Comparison of ENCODE assay signal across 7 cellular contexts in genomic region chr19:45499196-45500180, GRCh38. TPM values are rescaled to one million over a fixed set of nuclear protein-coding genes. Genes with fewer than 3 reads are reported as not detected.
DNase-seq lines count a peak whose midpoint lies in the region; ATAC-seq and TF ChIP-seq lines count a peak whose summit lies in the region.
"Had no signal": no experiment of that assay in that cellular context is flagged by ENCODE, and none has a peak within 500 bp of the region (broad histone marks: within the 10 kb centered on the region; RNA-seq: fewer than 3 reads in every experiment).

No MANE protein-coding gene starts in this region.

- DNase-seq in HK-2 (ENCODE audit: unreplicated experiment) = peak; percentile 59
- DNase-seq in heart right ventricle = peak in 1 of 2 donors; percentile 45
- no peak for DNase-seq in stimulated activated naive B cell treated with anti-CD40 and anti-IgM and Interleukin-4, amounts not matched to agents 10 μg/mL and 1 μg/mL and 100 μg/mL, for 72 hours

- peaks cover 34 to 55% of the 10 kb centered on the region in 2 donors for H3K4me1 Mint-ChIP-seq in stimulated activated naive B cell treated with anti-CD40 and anti-IgM and Interleukin-4, amounts not matched to agents 10 μg/mL and 1 μg/mL and 100 μg/mL, for 72 hours

- H3K36me3 Mint-ChIP-seq in stimulated activated naive B cell treated with anti-CD40 and anti-IgM and Interleukin-4, amounts not matched to agents 10 μg/mL and 1 μg/mL and 100 μg/mL, for 72 hours = peaks cover 9 to 13% of the 10 kb centered on the region in 2 donors

- H3K27ac ChIP-seq in heart right ventricle = peak overlapping the region in 1 of 10 donors; percentile 44
- H3K27ac ChIP-seq: tibial nerve had no signal

- TF ChIP-seq CTCF in heart right ventricle (IDR thresholded peaks at IDR 0.05) = no peak

- peaks cover 0 to 44% (median 24%) of the 10 kb centered on the region in 7 donors for H3K27me3 ChIP-seq in heart right ventricle

- H3K27ac Mint-ChIP-seq in stimulated activated naive B cell treated with anti-CD40 and anti-IgM and Interleukin-4, amounts not matched to agents 10 μg/mL and 1 μg/mL and 100 μg/mL, for 72 hours = peak overlapping the region; percentile 7

- H3K36me3 ChIP-seq in heart right ventricle = no peaks in the 10 kb centered on the region
- H3K36me3 ChIP-seq: tibial nerve had no signal

- H3K4me3 ChIP-seq in heart right ventricle = peak overlapping the region in 7 of 10 donors; percentile 2 to 43 (median 18)

- peaks cover 13 to 21% of the 10 kb centered on the region in 2 donors for H3K27me3 Mint-ChIP-seq in stimulated activated naive B cell treated with anti-CD40 and anti-IgM and Interleukin-4, amounts not matched to agents 10 μg/mL and 1 μg/mL and 100 μg/mL, for 72 hours

- intact Hi-C loops in heart right ventricle (cut with DNase I) = loop anchor here in 3 of 10 donors (10.0 kb wide), 1 partner anchor 145 kb away; no protein-coding TSS in a partner anchor

- peak; percentile 25 to 37 for ATAC-seq in activated CD4-positive, CD25-positive, alpha-beta regulatory T cell treated with anti-CD3 and anti-CD28 coated beads, Interleukin-2, amount 50 U/mL, for 24 hours
- ATAC-seq in heart right ventricle (peak in 2 of 8 donors; percentile 2 to 29), HG02763 (IDR thresholded peaks at IDR 0.05; ENCODE audit: unreplicated experiment) (no peak), GM21737 (IDR thresholded peaks at IDR 0.05; ENCODE audit: unreplicated experiment) (no peak)
- peak; percentile 34 to 41 for ATAC-seq in stimulated activated naive B cell treated with anti-CD40 and anti-IgM and Interleukin-4, amounts not matched to agents 10 μg/mL and 1 μg/mL and 100 μg/mL, for 72 hours (replicated peaks)

- H3K9me3 Mint-ChIP-seq in stimulated activated naive B cell treated with anti-CD40 and anti-IgM and Interleukin-4, amounts not matched to agents 10 μg/mL and 1 μg/mL and 100 μg/mL, for 72 hours = peaks cover 0 to 4% of the 10 kb centered on the region in 2 donors

- H3K4me1 ChIP-seq in heart right ventricle = peaks cover 4 to 62% (median 34%) of the 10 kb centered on the region in 9 donors

- peak overlapping the region; percentile 50 to 68 for H3K4me3 Mint-ChIP-seq in stimulated activated naive B cell treated with anti-CD40 and anti-IgM and Interleukin-4, amounts not matched to agents 10 μg/mL and 1 μg/mL and 100 μg/mL, for 72 hours

- 7 to 11% methylated on average over 37 of the region's 37 CpGs for WGBS in heart right ventricle, 2 donors

- H3K9me3 ChIP-seq in heart right ventricle = no peaks in the 10 kb centered on the region
- H3K9me3 ChIP-seq: tibial nerve had no signal

RNA-seq across cellular contexts. Expression of gene PPM1N, which starts 1.2 kb away (rescaled TPM):
- 1 to 10 TPM in 1 of 10 donors, under 1 TPM in 4, not detected in 5; 0.32 to 3.6 (median 0.57) TPM for total RNA-seq in heart right ventricle
- polyA plus RNA-seq in heart right ventricle = under 1 TPM; 0.51 to 0.68 TPM

RNA-seq across cellular contexts. Expression of gene RTN2, which starts 2.6 kb away (rescaled TPM):
- 10 to 100 TPM; 15.9 to 33.7 (median 21.8) TPM for total RNA-seq in heart right ventricle
- polyA plus RNA-seq in heart right ventricle = 10 to 100 TPM; 11.1 to 13.3 TPM

RNA-seq across cellular contexts. Expression of gene VASP, which starts 7.8 kb away (rescaled TPM):
- total RNA-seq in heart right ventricle = 10 to 100 TPM; 24.9 to 78.6 (median 42.3) TPM
- polyA plus RNA-seq in heart right ventricle = 10 to 100 TPM; 62.3 to 70.0 TPM

RNA-seq across cellular contexts. Expression of gene FOSB, which starts 31.7 kb away (rescaled TPM):
- total RNA-seq in heart right ventricle = 10 to 100 TPM in 2 of 10 donors, 1 to 10 TPM in 7, under 1 TPM in 1; 0.39 to 54.5 (median 4.9) TPM
- polyA plus RNA-seq in heart right ventricle = 1 to 10 TPM; 2.1 to 5.5 TPM

Comparison
In these comparisons a context has a peak if more than half of its experiments do, and no peak if none do; other contexts are left out.
1. ATAC-seq: peak in activated CD4-positive, CD25-positive, alpha-beta regulatory T cell treated with anti-CD3 and anti-CD28 coated beads, Interleukin-2, amount 50 U/mL, for 24 hours (2 of 2) and stimulated activated naive B cell treated with anti-CD40 and anti-IgM and Interleukin-4, amounts not matched to agents 10 μg/mL and 1 μg/mL and 100 μg/mL, for 72 hours (2 of 2); none in HG02763 (single experiment) and GM21737 (single experiment).